In genomic region chrX:135191838-135192237, GRCh38 we compare ENCODE assay signal across 1 cellular context.
TF ChIP-seq lines count a peak whose summit lies in the region.

No MANE protein-coding gene starts in this region.

TF ChIP-seq in IMR-90, 13 proteins besides CTCF, POLR2A, EP300 and RAD21 (continued from another document):
- TF ChIP-seq NFE2L2 (IDR thresholded peaks at IDR 0.05; ENCODE audit: low read depth, low read length), result no peak
- no peak for TF ChIP-seq FOS (IDR thresholded peaks at IDR 0.05; ENCODE audit: low read depth, low read length)
- no peak for TF ChIP-seq BHLHE40 (IDR thresholded peaks at IDR 0.05; ENCODE audit: low read depth, low read length)
- TF ChIP-seq USF2 (IDR thresholded peaks at IDR 0.05; ENCODE audit: low read depth, low read length), result no peak
- no peak for TF ChIP-seq RFX5 (IDR thresholded peaks at IDR 0.05; ENCODE audit: low read depth, low read length)
- TF ChIP-seq MXI1 (IDR thresholded peaks at IDR 0.05; ENCODE audit: borderline replicate concordance, low read depth, low read length), result no peak
- no peak for TF ChIP-seq CHD1 (IDR thresholded peaks at IDR 0.05; ENCODE audit: low read depth, low read length)
TF ChIP-seq in IMR-90: peak in this region for 0.
